Comparison of ENCODE assay signal across 7 cellular contexts in the genomic region with DNA sequence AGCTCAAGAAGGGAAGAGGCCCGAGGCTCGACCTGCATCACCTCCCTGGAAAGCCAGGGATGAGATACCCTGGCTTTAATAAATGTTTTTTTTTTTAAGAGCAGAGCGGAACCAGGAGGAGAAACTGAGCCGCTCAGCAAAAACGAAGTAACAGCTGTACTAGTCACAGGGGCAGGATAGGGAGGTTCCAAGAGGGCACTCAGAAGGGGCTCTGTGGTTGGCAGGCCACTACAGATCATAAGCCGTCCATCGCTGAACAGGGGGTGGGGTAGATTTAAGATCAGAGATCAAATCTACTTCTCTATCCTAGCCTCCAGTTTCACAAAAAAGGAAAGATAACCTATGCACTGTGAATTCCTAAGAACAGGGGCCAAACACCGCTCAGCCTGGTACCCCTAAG. TPM values are rescaled to one million over a fixed set of nuclear protein-coding genes. Genes with fewer than 3 reads are reported as not detected.
A peak's percentile ranks its signal among the peaks of the same experiment; 100 is the strongest.
DNase-seq lines count a peak whose midpoint lies in the region; ATAC-seq, FAIRE-seq and TF ChIP-seq lines count a peak whose summit lies in the region.

No MANE protein-coding gene starts in this region.

- H3K27me3 Mint-ChIP-seq in T-helper 2 cell treated with Interferon-gamma antibody and Interleukin-4, amounts not matched to agents 5 μg/mL and 100 μg/mL, for 36 hours (ENCODE audit: low read depth), result peaks cover 3% of the 10 kb centered on the region
- peaks cover 3% of the 10 kb centered on the region for H3K27me3 Mint-ChIP-seq in osteocyte (ENCODE audit: unreplicated experiment)

- peak overlapping the region; percentile 74 for H3K4me3 ChIP-seq in HFF-Myc (replicated peaks; ENCODE audit: low read depth, low read length)
- peak overlapping the region; percentile 94 to 100 (median 98) for H3K4me3 ChIP-seq in fibroblast of lung (replicated peaks in 1 of 4; ENCODE audit: control extremely low read depth in 1 of 4, insufficient read depth in 1 of 4, low read depth in 3 of 4, low read length in 4 of 4)

- peak overlapping the region; percentile 94 for H3K27ac ChIP-seq in fibroblast of lung (ENCODE audit: insufficient read depth, low read length)

- no peaks in the 10 kb centered on the region for H3K27me3 ChIP-seq in fibroblast of lung (ENCODE audit: control insufficient read depth, insufficient read depth, low read length)

- no peak for ATAC-seq in GM19351 (IDR thresholded peaks at IDR 0.05; ENCODE audit: unreplicated experiment)

- in situ Hi-C loops in G401 (cut with HindIII; ENCODE audit: low sequenced_read_pairs), result no loop called here

- H3K9me3 Mint-ChIP-seq in T-helper 2 cell treated with Interferon-gamma antibody and Interleukin-4, amounts not matched to agents 5 μg/mL and 100 μg/mL, for 36 hours, result no peaks in the 10 kb centered on the region
- H3K9me3 Mint-ChIP-seq in osteocyte (ENCODE audit: unreplicated experiment), result no peaks in the 10 kb centered on the region

- no peaks in the 10 kb centered on the region for H4K20me1 ChIP-seq in fibroblast of lung (ENCODE audit: control insufficient read depth, extremely low read depth, insufficient read depth, low read length)

- peaks cover 3% of the 10 kb centered on the region for H3K4me1 ChIP-seq in fibroblast of lung (ENCODE audit: control insufficient read depth, extremely low read depth, insufficient read depth, low read length)

- peak overlapping the region; percentile 98 for H3K27ac Mint-ChIP-seq in T-helper 2 cell treated with Interferon-gamma antibody and Interleukin-4, amounts not matched to agents 5 μg/mL and 100 μg/mL, for 36 hours
- H3K27ac Mint-ChIP-seq in osteocyte (ENCODE audit: unreplicated experiment), result peak overlapping the region; percentile 97

- peaks cover 15% of the 10 kb centered on the region for H3K4me1 Mint-ChIP-seq in T-helper 2 cell treated with Interferon-gamma antibody and Interleukin-4, amounts not matched to agents 5 μg/mL and 100 μg/mL, for 36 hours (ENCODE audit: low read depth)
- H3K4me1 Mint-ChIP-seq in osteocyte (ENCODE audit: unreplicated experiment), result peaks cover 15% of the 10 kb centered on the region

- peak overlapping the region; percentile 87 for H3K4me2 ChIP-seq in fibroblast of lung (ENCODE audit: extremely low read depth, insufficient read depth, low read length)

- H2AFZ ChIP-seq in fibroblast of lung (ENCODE audit: low read length), result peak overlapping the region; percentile 64

- H3K79me2 ChIP-seq in fibroblast of lung (ENCODE audit: control insufficient read depth, insufficient read depth, low read length), result peaks cover 29% of the 10 kb centered on the region

- peak overlapping the region; percentile 93 for H3K9ac ChIP-seq in fibroblast of lung (ENCODE audit: insufficient read depth, low read length)

- TF ChIP-seq CTCF in HFF-Myc (IDR thresholded peaks at IDR 0.05; ENCODE audit: low read depth, low read length, missing control alignments) (no peak), fibroblast of lung (conservative IDR thresholded peaks at IDR 0.05 in 1 of 2, IDR thresholded peaks at IDR 0.05 in 1 of 2; ENCODE audit: low read depth in 1 of 2, low read length in 2 of 2) (no peak), osteocyte (IDR thresholded peaks at IDR 0.05) (no peak), D721Med (IDR thresholded peaks at IDR 0.05; ENCODE audit: insufficient read depth, missing control alignments) (no peak)

- H3K36me3 ChIP-seq in fibroblast of lung (ENCODE audit: control insufficient read depth, insufficient read depth, low read length), result peaks cover 13% of the 10 kb centered on the region

- FAIRE-seq in D721Med (lab: Jason Lieb, UNC), result no peak

- DNase-seq in HFF-Myc (ENCODE audit: extremely low read depth, low read depth) (no peak), fibroblast of lung (ENCODE audit: low read depth in 2 of 2) (peak; percentile 20 to 21), osteocyte (ENCODE audit: extremely low spot score, unreplicated experiment) (no peak), D721Med (ENCODE audit: insufficient read length, low spot score) (no peak), G401 (ENCODE audit: low spot score) (no peak)
- no peak for DNase-seq in T-helper 2 cell treated with Interferon-gamma antibody and Interleukin-4, amounts not matched to agents 5 μg/mL and 100 μg/mL, for 36 hours (ENCODE audit: low spot score)

- H3K4me3 Mint-ChIP-seq in T-helper 2 cell treated with Interferon-gamma antibody and Interleukin-4, amounts not matched to agents 5 μg/mL and 100 μg/mL, for 36 hours, result peak overlapping the region; percentile 92
- peak overlapping the region; percentile 94 for H3K4me3 Mint-ChIP-seq in osteocyte (ENCODE audit: unreplicated experiment)

- H3K9me3 ChIP-seq in fibroblast of lung (ENCODE audit: control insufficient read depth, insufficient read depth, low read depth, low read length), result no peaks in the 10 kb centered on the region

- peaks cover 36% of the 10 kb centered on the region for H3K36me3 Mint-ChIP-seq in T-helper 2 cell treated with Interferon-gamma antibody and Interleukin-4, amounts not matched to agents 5 μg/mL and 100 μg/mL, for 36 hours (ENCODE audit: low read depth)
- H3K36me3 Mint-ChIP-seq in osteocyte (ENCODE audit: unreplicated experiment), result peaks cover 30% of the 10 kb centered on the region

RNA-seq across cellular contexts. Expression of gene EIF3D, which starts 0.6 kb away (rescaled TPM):
- 306 and 407 TPM in 2 replicates for total RNA-seq in fibroblast of lung
- polyA plus RNA-seq in fibroblast of lung, result 267 and 318 TPM in 2 replicates
- 165 and 195 TPM in 2 replicates for polyA plus RNA-seq in fibroblast of lung (2012)
- polyA minus RNA-seq in fibroblast of lung (ENCODE audit: low replicate concordance), result 371 and 415 TPM in 2 replicates
- 150 and 155 TPM in 2 replicates for total RNA-seq in osteocyte
- 455 and 581 TPM in 2 replicates for total RNA-seq in G401 (2014; rRNA removed; shearing (Covaris generic))

RNA-seq across cellular contexts. Expression of gene FOXRED2, which starts 21.5 kb away (rescaled TPM):
- 3.3 and 8.7 TPM in 2 replicates for total RNA-seq in fibroblast of lung
- polyA plus RNA-seq in fibroblast of lung, result 3.8 and 8.8 TPM in 2 replicates
- polyA plus RNA-seq in fibroblast of lung (2012), result 5.1 and 9.6 TPM in 2 replicates
- 13.7 and 28.1 TPM in 2 replicates for polyA minus RNA-seq in fibroblast of lung (ENCODE audit: low replicate concordance)
- 48.0 and 48.9 TPM in 2 replicates for total RNA-seq in osteocyte
- total RNA-seq in G401 (2014; rRNA removed; shearing (Covaris generic)), result 19.3 and 24.9 TPM in 2 replicates

RNA-seq across cellular contexts. Expression of gene TXN2, which starts 46.9 kb away (rescaled TPM):
- total RNA-seq in fibroblast of lung (20.5 and 25.3 TPM in 2 replicates), osteocyte (67.4 and 70.0 TPM in 2 replicates)
- 118 and 164 TPM in 2 replicates for polyA plus RNA-seq in fibroblast of lung
- polyA plus RNA-seq in fibroblast of lung (2012), result 82.3 and 118 TPM in 2 replicates
- polyA minus RNA-seq in fibroblast of lung (ENCODE audit: low replicate concordance), result 75.3 and 223 TPM in 2 replicates
- 96.4 and 99.4 TPM in 2 replicates for total RNA-seq in G401 (2014; rRNA removed; shearing (Covaris generic))

Comparison
In these comparisons a context has a peak if more than half of its experiments do, and no peak if none do; other contexts are left out.
1. DNase-seq: peak in fibroblast of lung (2 of 2); none in HFF-Myc (single experiment), T-helper 2 cell treated with Interferon-gamma antibody and Interleukin-4, amounts not matched to agents 5 μg/mL and 100 μg/mL, for 36 hours (single experiment), osteocyte (single experiment), D721Med (single experiment) and G401 (single experiment).